Comparison of ENCODE assay signal across 1 cellular context in the genomic region with DNA sequence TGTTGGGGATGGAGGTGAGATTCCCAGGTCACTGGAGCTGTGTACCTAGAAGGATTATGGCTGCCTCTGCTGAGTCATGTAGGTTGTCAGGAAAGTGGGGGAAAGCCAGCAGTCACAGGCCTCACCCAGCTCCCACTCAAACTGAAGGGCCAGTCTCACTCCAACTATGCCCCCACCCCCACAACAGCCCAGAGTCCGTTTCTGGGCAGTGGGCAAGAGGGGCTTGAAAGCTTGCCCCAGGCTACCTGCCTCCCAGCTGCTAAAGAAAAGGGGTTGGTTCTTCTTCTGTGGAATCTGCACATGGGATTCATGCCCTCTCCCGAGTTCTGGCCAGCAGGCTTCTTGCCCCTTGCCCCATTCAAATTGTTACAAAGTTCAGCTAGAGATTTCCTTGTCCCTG.
TF ChIP-seq lines count a peak whose summit lies in the region.

No MANE protein-coding gene starts in this region.

TF ChIP-seq in K562, 482 proteins besides CTCF, POLR2A, EP300 and RAD21:
- TF ChIP-seq TBL1XR1 (IDR thresholded peaks at IDR 0.05; ENCODE audit: low read length in 2 of 2), result no peak
- no peak for TF ChIP-seq DPF2 (IDR thresholded peaks at IDR 0.05)
- no peak for TF ChIP-seq GATAD2A (IDR thresholded peaks at IDR 0.05)
- TF ChIP-seq ZNF57 (CRISPR knock-in tag; IDR thresholded peaks at IDR 0.05), result no peak
- peak; percentile 93 for TF ChIP-seq ZFP36 (IDR thresholded peaks at IDR 0.05; ENCODE audit: low read depth, low read length, partially characterized antibody)
- no peak for TF ChIP-seq ZNF551 (CRISPR knock-in tag; IDR thresholded peaks at IDR 0.05)
- no peak for TF ChIP-seq E2F5 (CRISPR knock-in tag; IDR thresholded peaks at IDR 0.05)
